ENCODE assay signal across 8 cellular contexts in genomic region chr12:48618541-48618940, GRCh38. TPM values are rescaled to one million over a fixed set of nuclear protein-coding genes. Genes with fewer than 3 reads are reported as not detected.
A peak's percentile ranks its signal among the peaks of the same experiment; 100 is the strongest.
DNase-seq lines count a peak whose midpoint lies in the region; ATAC-seq and TF ChIP-seq lines count a peak whose summit lies in the region.

No MANE protein-coding gene starts in this region.

- CTCF ChIA-PET in activated CD4-positive, alpha-beta T cell treated with anti-CD3 and anti-CD28 coated beads, Interleukin-2, amount 10 ng/mL, durations not matched to agents 7 days and 5 days (lab: Charles Lee), result interaction anchor here (0.7 to 1.8 kb wide), 9 partner anchors 12 to 423 kb away, joined by 3 to 6 read pairs (median 3); no protein-coding TSS in a partner anchor

- H3K36me3 ChIP-seq in lower lobe of right lung, result no peaks in the 10 kb centered on the region

- H3K27ac Mint-ChIP-seq in activated CD4-positive, alpha-beta T cell treated with anti-CD3 and anti-CD28 coated beads, Interleukin-2, amount 10 ng/mL, durations not matched to agents 7 days and 5 days, result no peak overlapping the region

- H3K27ac ChIP-seq in lower lobe of right lung, result no peak overlapping the region

- DNase-seq in GM10266 (ENCODE audit: extremely low spot score), result peak; percentile 67
- peak; percentile 77 for DNase-seq in NCI-H69 (lab: John Stamatoyannopoulos, UW)
- peak; percentile 85 for DNase-seq in activated CD4-positive, alpha-beta T cell treated with anti-CD3 and anti-CD28 coated beads, Interleukin-2, amount 10 ng/mL, durations not matched to agents 7 days and 5 days
- peak; percentile 40 to 72 for DNase-seq in dermis microvascular lymphatic vessel endothelial cell (ENCODE audit: low read depth in 2 of 2)
- DNase-seq in lower lobe of right lung, result peak; percentile 54
- peak; percentile 58 for DNase-seq in stimulated activated CD8-positive, alpha-beta memory T cell treated with anti-CD3 and anti-CD28 coated beads, Interleukin-12 subunit alpha, Interleukin-12 subunit beta, amount 100 ng/mL, for 1 hour (ENCODE audit: low read depth)
- no peak for DNase-seq in mesenteric fat pad (ENCODE audit: low spot score)

- no peak overlapping the region for H3K4me3 ChIP-seq in lower lobe of right lung

- H3K4me1 Mint-ChIP-seq in activated CD4-positive, alpha-beta T cell treated with anti-CD3 and anti-CD28 coated beads, Interleukin-2, amount 10 ng/mL, durations not matched to agents 7 days and 5 days, result no peaks in the 10 kb centered on the region

- intact Hi-C loops in lower lobe of right lung (cut with DNase I), result loop anchor here (5.0 kb wide), 1 partner anchor 76 kb away; no protein-coding TSS in a partner anchor

- no peak overlapping the region for H3K4me3 Mint-ChIP-seq in activated CD4-positive, alpha-beta T cell treated with anti-CD3 and anti-CD28 coated beads, Interleukin-2, amount 10 ng/mL, durations not matched to agents 7 days and 5 days

- peak; percentile 71 for ATAC-seq in HG03439 (IDR thresholded peaks at IDR 0.05; ENCODE audit: unreplicated experiment)
- peak; percentile 83 to 86 for ATAC-seq in lower lobe of right lung

- H3K27me3 ChIP-seq in lower lobe of right lung (ENCODE audit: low read depth), result peaks cover 6% of the 10 kb centered on the region

- POLR2A ChIA-PET in activated CD4-positive, alpha-beta T cell treated with anti-CD3 and anti-CD28 coated beads, Interleukin-2, amount 10 ng/mL, durations not matched to agents 7 days and 5 days (lab: Charles Lee), result interaction anchor here (0.6 kb wide), 1 partner anchor 76 kb away, joined by 3 read pairs; no protein-coding TSS in a partner anchor

- H3K4me1 ChIP-seq in lower lobe of right lung, result no peaks in the 10 kb centered on the region

- peaks cover under 1% of the 10 kb centered on the region for H3K9me3 Mint-ChIP-seq in activated CD4-positive, alpha-beta T cell treated with anti-CD3 and anti-CD28 coated beads, Interleukin-2, amount 10 ng/mL, durations not matched to agents 7 days and 5 days

- no peaks in the 10 kb centered on the region for H3K36me3 Mint-ChIP-seq in activated CD4-positive, alpha-beta T cell treated with anti-CD3 and anti-CD28 coated beads, Interleukin-2, amount 10 ng/mL, durations not matched to agents 7 days and 5 days (ENCODE audit: low read depth)

- H3K9me3 ChIP-seq in lower lobe of right lung, result peaks cover 5% of the 10 kb centered on the region

- peak; percentile 97 for TF ChIP-seq CTCF in GM10266 (IDR thresholded peaks at IDR 0.05; ENCODE audit: control insufficient read depth, insufficient read depth, low read depth, missing control alignments)
- TF ChIP-seq CTCF in lower lobe of right lung (IDR thresholded peaks at IDR 0.05), result peak; percentile 96

- H3K27me3 Mint-ChIP-seq in activated CD4-positive, alpha-beta T cell treated with anti-CD3 and anti-CD28 coated beads, Interleukin-2, amount 10 ng/mL, durations not matched to agents 7 days and 5 days, result peaks cover 30% of the 10 kb centered on the region

RNA-seq across cellular contexts. Expression of gene LALBA, which starts 48.7 kb away (rescaled TPM):
- not detected for total RNA-seq in activated CD4-positive, alpha-beta T cell treated with anti-CD3 and anti-CD28 coated beads, Interleukin-2, amount 10 ng/mL, durations not matched to agents 7 days and 5 days
- total RNA-seq in dermis microvascular lymphatic vessel endothelial cell, result not detected in 2 replicates
- total RNA-seq in lower lobe of right lung, result not detected
- total RNA-seq in mesenteric fat pad, result not detected
